7 cellular contexts compared by ENCODE assay signal in genomic region chr3:143443851-143444331, GRCh38.
DNase-seq lines count a peak whose midpoint lies in the region; ATAC-seq and TF ChIP-seq lines count a peak whose summit lies in the region.

No MANE protein-coding gene starts in this region.

- H3K27me3 Mint-ChIP-seq in endothelial cell (ENCODE audit: unreplicated experiment), result no peaks in the 10 kb centered on the region
- no peaks in the 10 kb centered on the region for H3K27me3 Mint-ChIP-seq in natural killer cell treated with Interleukin-12 subunit alpha and Interleukin-12 subunit beta and Interleukin-15 and Interleukin-18, amount 100 ng/mL, for 72 hours

- H3K36me3 Mint-ChIP-seq in endothelial cell (ENCODE audit: low read depth, unreplicated experiment), result no peaks in the 10 kb centered on the region
- no peaks in the 10 kb centered on the region for H3K36me3 Mint-ChIP-seq in natural killer cell treated with Interleukin-12 subunit alpha and Interleukin-12 subunit beta and Interleukin-15 and Interleukin-18, amount 100 ng/mL, for 72 hours

- H3K4me1 Mint-ChIP-seq in endothelial cell (ENCODE audit: unreplicated experiment), result peaks cover 13% of the 10 kb centered on the region
- H3K4me1 Mint-ChIP-seq in natural killer cell treated with Interleukin-12 subunit alpha and Interleukin-12 subunit beta and Interleukin-15 and Interleukin-18, amount 100 ng/mL, for 72 hours (ENCODE audit: low read depth in 2 of 2), result peaks cover 32 to 34% of the 10 kb centered on the region in 2 donors

- peak; percentile 74 to 81 for ATAC-seq in natural killer cell treated with Interleukin-12 subunit alpha and Interleukin-12 subunit beta and Interleukin-15 and Interleukin-18, amount 100 ng/mL, for 72 hours
- no peak for ATAC-seq in GM18868 (IDR thresholded peaks at IDR 0.05; ENCODE audit: unreplicated experiment)

- H3K4me3 Mint-ChIP-seq in endothelial cell (ENCODE audit: unreplicated experiment), result no peak overlapping the region
- H3K4me3 Mint-ChIP-seq in natural killer cell treated with Interleukin-12 subunit alpha and Interleukin-12 subunit beta and Interleukin-15 and Interleukin-18, amount 100 ng/mL, for 72 hours, result peak overlapping the region; percentile 38

- peak; percentile 66 for DNase-seq in HK-2 (ENCODE audit: unreplicated experiment)
- peak; percentile 74 for DNase-seq in SKM-1 treated with dmso at 0.1 percent for 144 hours (lab: John Stamatoyannopoulos, UW; ENCODE audit: unreplicated experiment)
- DNase-seq in endothelial cell (ENCODE audit: low spot score), result no peak
- peak; percentile 67 for DNase-seq in natural killer cell treated with Interleukin-12 subunit alpha and Interleukin-12 subunit beta and Interleukin-15 and Interleukin-18, amount 100 ng/mL, for 72 hours (ENCODE audit: low spot score)
- DNase-seq in NCI-H1417 treated with DMSO at 0.1 percent for 48 hours (lab: John Stamatoyannopoulos, UW), result no peak
- no peak for DNase-seq in NCI-H146 treated with DMSO at 0.1 percent for 48 hours (lab: John Stamatoyannopoulos, UW; ENCODE audit: unreplicated experiment)

- no peaks in the 10 kb centered on the region for H3K9me3 Mint-ChIP-seq in endothelial cell (ENCODE audit: unreplicated experiment)
- peaks cover 4% of the 10 kb centered on the region for H3K9me3 Mint-ChIP-seq in natural killer cell treated with Interleukin-12 subunit alpha and Interleukin-12 subunit beta and Interleukin-15 and Interleukin-18, amount 100 ng/mL, for 72 hours

- H3K27ac Mint-ChIP-seq in endothelial cell (ENCODE audit: unreplicated experiment), result peak overlapping the region; percentile 16
- peak overlapping the region; percentile 36 to 77 for H3K27ac Mint-ChIP-seq in natural killer cell treated with Interleukin-12 subunit alpha and Interleukin-12 subunit beta and Interleukin-15 and Interleukin-18, amount 100 ng/mL, for 72 hours

- no peak for TF ChIP-seq CTCF in endothelial cell (IDR thresholded peaks at IDR 0.05; ENCODE audit: unreplicated experiment)

Comparison
In these comparisons a context has a peak if more than half of its experiments do, and no peak if none do; other contexts are left out.
1. DNase-seq: peak in HK-2 (single experiment), SKM-1 treated with dmso at 0.1 percent for 144 hours (single experiment) and natural killer cell treated with Interleukin-12 subunit alpha and Interleukin-12 subunit beta and Interleukin-15 and Interleukin-18, amount 100 ng/mL, for 72 hours (single experiment); none in endothelial cell (single experiment), NCI-H1417 treated with DMSO at 0.1 percent for 48 hours (single experiment) and NCI-H146 treated with DMSO at 0.1 percent for 48 hours (single experiment).